Comparison of ENCODE assay signal across 5 cellular contexts in the genomic region with DNA sequence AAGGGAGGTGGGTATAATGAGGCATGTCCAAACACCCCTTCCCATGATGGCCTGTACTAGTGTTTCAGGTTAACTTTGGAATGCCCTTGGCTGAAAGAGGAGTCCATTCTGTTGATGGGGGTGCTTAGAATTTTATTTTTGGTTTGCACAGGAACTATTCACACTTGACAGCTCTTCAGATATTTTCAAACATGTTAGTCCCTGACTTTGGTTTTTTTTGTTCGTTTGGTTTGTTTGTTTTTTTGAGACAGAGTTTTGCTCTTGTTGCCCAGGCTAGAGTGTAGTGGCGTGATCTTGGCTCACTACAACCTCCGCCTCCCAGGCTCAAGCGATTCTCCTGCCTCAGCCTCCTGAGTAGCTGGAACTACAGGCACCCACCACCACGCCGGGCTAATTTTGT. TPM values are rescaled to one million over a fixed set of nuclear protein-coding genes. Genes with fewer than 3 reads are reported as not detected.
"Had no signal": no experiment of that assay in that cellular context is flagged by ENCODE, and none has a peak within 500 bp of the region (broad histone marks: within the 10 kb centered on the region; RNA-seq: fewer than 3 reads in every experiment).

No MANE protein-coding gene starts in this region.

RNA-seq across cellular contexts. Expression of a gene that starts 31.5 kb away (rescaled TPM):
- total RNA-seq: GM23248, H4, H7, HT-29 had no signal
- polyA plus RNA-seq: GM23248, IgD-negative memory B cell had no signal
